ENCODE assay signal across 24 cellular contexts in the genomic region with DNA sequence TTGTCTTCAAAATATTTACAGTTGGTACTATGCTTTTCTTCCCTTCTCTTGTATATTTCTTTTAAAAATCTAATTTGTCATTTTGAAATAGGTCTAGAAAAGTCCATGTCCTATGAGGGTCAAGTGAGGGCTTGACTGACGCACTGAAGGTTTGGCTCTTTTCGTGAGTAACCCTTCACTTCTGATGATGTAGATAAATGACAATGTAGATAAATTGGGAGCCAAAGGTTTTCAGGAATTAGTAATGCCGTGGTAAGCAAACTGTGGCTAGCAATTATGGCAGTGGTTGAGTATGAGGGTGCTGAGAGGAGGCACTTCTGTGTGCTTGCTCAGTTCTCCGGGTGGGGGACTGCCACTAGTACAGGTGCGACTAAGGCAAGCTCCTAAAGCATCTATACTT.
"Had no signal": no experiment of that assay in that cellular context is flagged by ENCODE, and none has a peak within 500 bp of the region (broad histone marks: within the 10 kb centered on the region; RNA-seq: fewer than 3 reads in every experiment).

No MANE protein-coding gene starts in this region.

- H3K27me3 Mint-ChIP-seq: activated CD8-positive, alpha-beta T cell treated with anti-CD3 and anti-CD28 coated beads for 36 hours; activated naive CD4-positive, alpha-beta T cell treated with anti-CD3 and anti-CD28 coated beads, Interleukin-2, amount 50 U/mL, for 24 hours; T-cell had no signal

- H3K9me3 Mint-ChIP-seq: activated CD8-positive, alpha-beta T cell treated with anti-CD3 and anti-CD28 coated beads for 36 hours; activated naive CD4-positive, alpha-beta T cell treated with anti-CD3 and anti-CD28 coated beads, Interleukin-2, amount 50 U/mL, for 24 hours; T-cell had no signal

- ATAC-seq: activated CD4-positive, CD25-positive, alpha-beta regulatory T cell treated with anti-CD3 and anti-CD28 coated beads, Interleukin-2, amount 50 U/mL, for 24 hours; activated CD8-positive, alpha-beta T cell treated with anti-CD3 and anti-CD28 coated beads for 36 hours; PC-3; T-cell had no signal

- H3K9me3 ChIP-seq: MG63 had no signal

- H3K27me3 ChIP-seq: MG63 had no signal

- H3K4me3 Mint-ChIP-seq: activated CD8-positive, alpha-beta T cell treated with anti-CD3 and anti-CD28 coated beads for 36 hours; activated naive CD4-positive, alpha-beta T cell treated with anti-CD3 and anti-CD28 coated beads, Interleukin-2, amount 50 U/mL, for 24 hours; T-cell had no signal

- DNase-seq: activated CD4-positive, alpha-beta T cell treated with anti-CD3 and anti-CD28 coated beads for 4 hours; activated CD8-positive, alpha-beta memory T cell treated with anti-CD3 and anti-CD28 coated beads, Interleukin-2, amount 50 U/mL, for 4 hours; activated CD8-positive, alpha-beta T cell treated with anti-CD3 and anti-CD28 coated beads for 36 hours; activated T-cell treated with anti-CD3 and anti-CD28 coated beads, Interleukin-2, amount 50 U/mL, for 1 hour; aorta; MG63; MV-4-11; NCI-H1092 treated with DMSO at 0.1 percent for 48 hours; NCI-H1417 treated with DMSO at 0.1 percent for 48 hours; NCI-H1694; NCI-H2029 treated with DMSO at 0.1 percent for 48 hours; NCI-H345; NCI-H510A; NCI-H526 treated with DMSO at 0.1 percent for 48 hours; NK-92 treated with Interleukin-12 subunit alpha and Interleukin-12 subunit beta, amount 100 ng/mL, for 24 hours; PC-3; SHP77 treated with DMSO at 0.1 percent for 48 hours; T-cell; T-helper 2 cell; T1000 had no signal

- H3K4me3 ChIP-seq: MG63 had no signal

- H3K36me3 Mint-ChIP-seq: activated naive CD4-positive, alpha-beta T cell treated with anti-CD3 and anti-CD28 coated beads, Interleukin-2, amount 50 U/mL, for 24 hours; brain; T-cell had no signal

- H3K4me2 ChIP-seq: KMS-11 had no signal

- H3K9ac ChIP-seq: KMS-11 had no signal

- H3K27ac ChIP-seq: KMS-11 had no signal

- H3K27ac Mint-ChIP-seq: activated CD8-positive, alpha-beta T cell treated with anti-CD3 and anti-CD28 coated beads for 36 hours; activated naive CD4-positive, alpha-beta T cell treated with anti-CD3 and anti-CD28 coated beads, Interleukin-2, amount 50 U/mL, for 24 hours; brain; T-cell had no signal
